8 cellular contexts compared by ENCODE assay signal in the genomic region with DNA sequence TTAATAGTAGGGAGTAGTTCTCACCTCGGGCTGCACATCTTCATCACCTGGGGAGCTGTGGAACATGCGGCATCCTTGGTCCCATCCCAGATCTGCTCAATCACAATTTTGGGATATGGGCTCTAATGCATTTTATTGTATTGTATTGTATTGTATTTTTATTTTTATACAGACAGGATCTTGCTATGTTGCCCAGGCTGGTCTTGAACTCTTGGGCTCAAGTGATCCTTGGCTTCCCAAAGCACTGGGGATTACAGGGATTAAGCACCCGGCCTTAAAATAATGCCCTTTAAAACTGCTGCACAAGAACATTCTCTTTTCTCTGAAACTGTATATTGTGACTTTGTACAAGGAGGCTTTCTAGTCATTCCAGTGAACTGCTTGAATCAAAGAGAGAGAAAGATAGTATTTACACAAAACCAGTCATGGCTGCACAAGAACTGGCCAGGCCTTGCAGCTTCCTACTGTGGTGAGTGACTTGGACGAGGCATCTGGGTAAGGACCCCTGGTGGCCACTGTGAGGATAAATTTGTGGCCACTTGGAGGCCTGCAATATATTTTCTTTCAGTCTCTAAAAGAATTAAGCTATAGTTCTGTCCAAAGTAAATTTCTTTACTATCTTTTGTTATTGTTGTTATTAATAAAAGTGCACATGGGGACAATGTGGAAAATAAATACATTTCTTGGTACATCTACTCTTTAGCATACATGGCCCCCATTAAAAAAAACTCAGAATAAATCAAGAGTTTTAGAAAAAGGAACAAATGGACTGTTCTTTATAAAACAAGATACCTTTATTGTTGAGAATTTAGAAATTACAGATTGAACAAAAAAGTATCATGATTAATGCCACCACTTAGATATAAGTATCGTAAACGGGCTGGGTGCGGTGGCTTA. TPM values are rescaled to one million over a fixed set of nuclear protein-coding genes. Genes with fewer than 3 reads are reported as not detected.
A peak's percentile ranks its signal among the peaks of the same experiment; 100 is the strongest.
DNase-seq lines count a peak whose midpoint lies in the region; ATAC-seq and TF ChIP-seq lines count a peak whose summit lies in the region.

No MANE protein-coding gene starts in this region.

- H3K27me3 ChIP-seq in BE2C (no peaks in the 10 kb centered on the region), Karpas-422 (ENCODE audit: low read length) (no peaks in the 10 kb centered on the region), RWPE2 (ENCODE audit: insufficient read depth, poor library complexity, severe bottlenecking) (no peaks in the 10 kb centered on the region), ovary (no peaks in the 10 kb centered on the region), upper lobe of left lung (no peaks in the 10 kb centered on the region)

- H3K4me3 ChIP-seq in BE2C (ENCODE audit: low read depth, low read length) (no peak overlapping the region), Karpas-422 (ENCODE audit: low read length) (no peak overlapping the region), RWPE2 (ENCODE audit: severe bottlenecking) (no peak overlapping the region), ovary (no peak overlapping the region), upper lobe of left lung (no peak overlapping the region)

- H3K36me3 ChIP-seq in BE2C, result peaks cover 3% of the 10 kb centered on the region; the same call in 1 of the 2 replicates
- H3K36me3 ChIP-seq in Karpas-422 (ENCODE audit: insufficient read depth, low read length), result no peaks in the 10 kb centered on the region
- peaks cover 8% of the 10 kb centered on the region for H3K36me3 ChIP-seq in RWPE2 (ENCODE audit: low read depth)
- H3K36me3 ChIP-seq in ovary, result no peaks in the 10 kb centered on the region
- peaks cover 0 to 17% (median 7%) of the 10 kb centered on the region in 4 donors for H3K36me3 ChIP-seq in upper lobe of left lung

- no peak overlapping the region for H3K4me2 ChIP-seq in Karpas-422 (ENCODE audit: low read depth, low read length, poor library complexity, severe bottlenecking)

- H3K9me2 ChIP-seq in Karpas-422 (replicated peaks; ENCODE audit: insufficient read depth, low read length), result no peaks in the 10 kb centered on the region

- H3K9me3 ChIP-seq in BE2C (no peaks in the 10 kb centered on the region), Karpas-422 (ENCODE audit: low read length) (no peaks in the 10 kb centered on the region), RWPE2 (ENCODE audit: severe bottlenecking) (no peaks in the 10 kb centered on the region), ovary (no peaks in the 10 kb centered on the region), upper lobe of left lung (no peaks in the 10 kb centered on the region)

- no peak for TF ChIP-seq EP300 in ovary (IDR thresholded peaks at IDR 0.05)
- no peak for TF ChIP-seq EP300 in upper lobe of left lung (IDR thresholded peaks at IDR 0.05)

- H3K27ac ChIP-seq in Karpas-422 (ENCODE audit: low read length) (peak overlapping the region; percentile 28; the same call in 1 of the 2 replicates), RWPE2 (ENCODE audit: poor library complexity, severe bottlenecking) (no peak overlapping the region), ovary (no peak overlapping the region), upper lobe of left lung (no peak overlapping the region)

- no peak overlapping the region for H3K9ac ChIP-seq in Karpas-422 (ENCODE audit: low read length)

- 82 to 84% (median 84%) methylated on average over 7 of the region's 7 CpGs for WGBS in ovary, 3 donors
- 82 to 84% methylated on average over 7 of the region's 7 CpGs for WGBS in upper lobe of left lung, 2 donors

- TF ChIP-seq POLR2A in ovary (IDR thresholded peaks at IDR 0.05) (no peak), upper lobe of left lung (IDR thresholded peaks at IDR 0.05) (no peak)

- DNase-seq in BE2C (peak; percentile 78), Karpas-422 (peak; percentile 89), RWPE2 (ENCODE audit: low spot score) (no peak), foreskin melanocyte (peak; percentile 52), ovary (peak; percentile 37 to 56 (median 45)), upper lobe of left lung (peak in 1 of 2 donors; percentile 77)
- DNase-seq in activated T-helper 9 cell treated with anti-CD3 and anti-CD28 coated beads, Interleukin-2, amount 50 U/mL, for 16 hours (ENCODE audit: low read depth), result peak; percentile 42

- no peak overlapping the region for H2AFZ ChIP-seq in Karpas-422 (ENCODE audit: low read length)

- ATAC-seq in GM19351 (IDR thresholded peaks at IDR 0.05; ENCODE audit: unreplicated experiment) (peak; percentile 81), RWPE2 (ENCODE audit: low read depth) (peak; percentile 72), upper lobe of left lung (ENCODE audit: low FRiP score in 2 of 2) (peak; percentile 86 to 87)

- H3K4me1 ChIP-seq in BE2C (peaks cover 5% of the 10 kb centered on the region; the same call in 1 of the 2 replicates), Karpas-422 (ENCODE audit: low read length) (peaks cover 21% of the 10 kb centered on the region), RWPE2 (ENCODE audit: insufficient read depth, poor library complexity, severe bottlenecking) (peaks cover 3% of the 10 kb centered on the region), ovary (ENCODE audit: insufficient read depth) (no peaks in the 10 kb centered on the region), upper lobe of left lung (peaks cover 0 to 7% (median 0%) of the 10 kb centered on the region in 4 donors)

- intact Hi-C loops in ovary (cut with DNase I), result loop anchor here in 3 of 4 donors (5.0 to 10.0 kb wide), 5 partner anchors 163 to 930 kb away; no protein-coding TSS in a partner anchor

- H4K20me1 ChIP-seq in Karpas-422 (ENCODE audit: insufficient read depth, low read depth, low read length), result no peaks in the 10 kb centered on the region

- TF ChIP-seq CTCF in BE2C (IDR thresholded peaks at IDR 0.05; ENCODE audit: low read depth, low read length) (peak; percentile 89), RWPE2 (IDR thresholded peaks at IDR 0.05; ENCODE audit: poor library complexity, severe bottlenecking) (peak; percentile 69), ovary (IDR thresholded peaks at IDR 0.05) (peak; percentile 21 to 56 (median 42)), upper lobe of left lung (IDR thresholded peaks at IDR 0.05) (peak; percentile 42 to 76 (median 67))

- peaks cover 20% of the 10 kb centered on the region for H3K79me2 ChIP-seq in Karpas-422 (ENCODE audit: low read length)

RNA-seq across cellular contexts. Expression of a gene that starts 48.0 kb away (rescaled TPM):
- 35.7 TPM for polyA plus RNA-seq in BE2C (2012; ENCODE audit: insufficient read depth, insufficient read length, low read depth)
- total RNA-seq in Karpas-422 (2014; rRNA removed; shearing (Covaris generic); ENCODE audit: low replicate concordance), result 24.0 and 27.4 TPM in 2 replicates
- 10 to 100 TPM; 11.8 to 25.5 (median 22.8) TPM for total RNA-seq in ovary
- polyA plus RNA-seq in ovary, result 10 to 100 TPM; 13.7 to 22.9 TPM
- 10 to 100 TPM; 20.8 to 77.5 (median 26.5) TPM for total RNA-seq in upper lobe of left lung
